ENCODE assay signal across 1 cellular context in genomic region chr9:69397384-69398214, GRCh38.
TF ChIP-seq lines count a peak whose summit lies in the region.

No MANE protein-coding gene starts in this region.

TF ChIP-seq in GM23338, 12 proteins besides CTCF, POLR2A, EP300 and RAD21 (continued from another document):
- TF ChIP-seq ZNF462 (CRISPR knock-in tag; IDR thresholded peaks at IDR 0.05) (no peak), EZH2 (IDR thresholded peaks at IDR 0.05; ENCODE audit: low read depth, unreplicated experiment) (no peak), EZH2phosphoT487 (IDR thresholded peaks at IDR 0.05; ENCODE audit: unreplicated experiment) (no peak), REST (IDR thresholded peaks at IDR 0.05; ENCODE audit: unreplicated experiment) (no peak), ZNF114 (CRISPR knock-in tag; IDR thresholded peaks at IDR 0.05) (no peak), CREB1 (CRISPR knock-in tag; IDR thresholded peaks at IDR 0.05; ENCODE audit: low read depth) (no peak), ETS1 (IDR thresholded peaks at IDR 0.05) (no peak)
